8 cellular contexts compared by ENCODE assay signal in genomic region chr14:93184391-93185332, GRCh38. TPM values are rescaled to one million over a fixed set of nuclear protein-coding genes. Genes with fewer than 3 reads are reported as not detected.
A peak's percentile ranks its signal among the peaks of the same experiment; 100 is the strongest.
DNase-seq lines count a peak whose midpoint lies in the region; ATAC-seq, FAIRE-seq and TF ChIP-seq lines count a peak whose summit lies in the region.

Gene LYSET (plus strand): TSS chr14:93185317. CDS start chr14:93185406, 89 bp downstream.
Gene MOAP1 (minus strand): TSS chr14:93184897. CDS start chr14:93184242, 655 bp downstream.

- peak within 1 kb of the TSS; percentile 92 to 99 for H3K9ac ChIP-seq in kidney (ENCODE audit: low read length in 2 of 2)

- H3K27ac ChIP-seq in ACC112 (ENCODE audit: low read depth, low read length) (peak within 1 kb of the TSS; percentile 84), kidney (ENCODE audit: low read depth in 2 of 2, low read length in 2 of 2) (peak within 1 kb of the TSS; percentile 98)

- peak within 1 kb of the TSS; percentile 99 for H2AFZ ChIP-seq in ACC112 (ENCODE audit: low read length, unreplicated experiment)

- no peaks in the 10 kb centered on the region for H3K36me3 ChIP-seq in ACC112 (ENCODE audit: insufficient read depth, low read length)
- peaks cover 6 to 15% of the 10 kb centered on the region in 2 donors for H3K36me3 ChIP-seq in kidney (ENCODE audit: control insufficient read depth in 1 of 2, insufficient read depth in 2 of 2, low read length in 2 of 2)

- CTCF ChIA-PET in WTC11 (lab: Charles Lee): interaction anchor here (0.6 to 3.1 kb wide), 24 partner anchors 8 to 706 kb away, joined by 3 to 34 read pairs (median 4); partner anchors contain the start of genes GON7, ITPK1 and UBR7

- peaks cover 8% of the 10 kb centered on the region for H3K4me1 ChIP-seq in ACC112 (ENCODE audit: control insufficient read depth, insufficient read depth, low read length, unreplicated experiment)
- H3K4me1 ChIP-seq in kidney (ENCODE audit: control insufficient read depth in 1 of 2, insufficient read depth in 1 of 2, low read depth in 1 of 2, low read length in 2 of 2): peaks cover 17% of the 10 kb centered on the region in 2 donors

- H3K79me2 ChIP-seq in ACC112 (ENCODE audit: control insufficient read depth, insufficient read depth, low read length, unreplicated experiment): peaks cover 17% of the 10 kb centered on the region

- H3K27ac Mint-ChIP-seq in WTC11: peak within 1 kb of the TSS; percentile 98

- peak; percentile 87 for ATAC-seq in GM18511 (IDR thresholded peaks at IDR 0.05; ENCODE audit: unreplicated experiment)
- ATAC-seq in HG03025 (IDR thresholded peaks at IDR 0.05; ENCODE audit: low FRiP score, unreplicated experiment): peak; percentile 86
- peak; percentile 88 for ATAC-seq in WTC11

- FAIRE-seq in kidney (lab: Jason Lieb, UNC): no peak

- intact Hi-C loops in kidney (cut with DNase I): no loop called here

- no peaks in the 10 kb centered on the region for H3K27me3 Mint-ChIP-seq in WTC11 (ENCODE audit: low read depth)

- peaks cover 18% of the 10 kb centered on the region for H3K4me1 Mint-ChIP-seq in WTC11

- H3K4me3 ChIP-seq in ACC112 (ENCODE audit: low read depth, low read length): peak within 1 kb of the TSS; percentile 100
- peak within 1 kb of the TSS; percentile 93 to 94 for H3K4me3 ChIP-seq in cardiac fibroblast (replicated peaks in 1 of 2; ENCODE audit: low read depth in 2 of 2, low read length in 2 of 2)
- H3K4me3 ChIP-seq in kidney (ENCODE audit: low read length in 2 of 2): peak within 1 kb of the TSS; percentile 80 to 82

- no peaks in the 10 kb centered on the region for H3K27me3 ChIP-seq in ACC112 (ENCODE audit: insufficient read depth, low read length)

- peaks cover 10% of the 10 kb centered on the region; the same call in 1 of the 2 replicates for H3K36me3 Mint-ChIP-seq in WTC11

- DNase-seq in NCI-H2171 (lab: John Stamatoyannopoulos, UW) (peak; percentile 93), WTC11 (ENCODE audit: low spot score) (peak; percentile 89), cardiac fibroblast (ENCODE audit: low read depth in 2 of 2) (peak; percentile 82 to 86), kidney (peak; percentile 97)
- peak; percentile 90 for DNase-seq in stimulated activated CD4-positive, alpha-beta T cell treated with anti-CD3 and anti-CD28 coated beads, Interleukin-15, amount 100 ng/mL, for 24 hours

- TF ChIP-seq CTCF in WTC11 (IDR thresholded peaks at IDR 0.05) (no peak), cardiac fibroblast (IDR thresholded peaks at IDR 0.05; ENCODE audit: low read depth, low read length) (no peak), kidney (IDR thresholded peaks at IDR 0.05; ENCODE audit: borderline replicate concordance, extremely low read depth, insufficient read depth) (peak; percentile 12)

- peak within 1 kb of the TSS; percentile 96 for H3K4me3 Mint-ChIP-seq in WTC11

- POLR2A ChIA-PET in WTC11 (lab: Charles Lee): interaction anchor here (0.5 to 2.7 kb wide), 6 partner anchors 10 to 71 kb away, joined by 3 to 23 read pairs (median 4); partner anchors contain the start of genes GON7 and UBR7

- H3K9me3 ChIP-seq in kidney (ENCODE audit: control insufficient read depth in 1 of 2, low read length in 2 of 2): no peaks in the 10 kb centered on the region

- H3K9me3 Mint-ChIP-seq in WTC11: no peaks in the 10 kb centered on the region

TF ChIP-seq in WTC11, 78 proteins besides CTCF, POLR2A, EP300 and RAD21 (continues in another document):
- TF ChIP-seq NFYB (CRISPR knock-in tag; conservative IDR thresholded peaks at IDR 0.05; ENCODE audit: low read depth) (peak; percentile 41; the same call in 1 of the 2 replicates), ATF6 (CRISPR knock-in tag; IDR thresholded peaks at IDR 0.05) (no peak), CBFB (CRISPR knock-in tag; IDR thresholded peaks at IDR 0.05; ENCODE audit: low read depth) (no peak), FOXJ3 (CRISPR knock-in tag; IDR thresholded peaks at IDR 0.05; ENCODE audit: borderline replicate concordance) (no peak), TEAD1 (CRISPR knock-in tag; IDR thresholded peaks at IDR 0.05) (peak; percentile 29; the same call in 1 of the 2 replicates), MXD4 (CRISPR knock-in tag; IDR thresholded peaks at IDR 0.05; ENCODE audit: borderline replicate concordance) (no peak), ARID4B (CRISPR knock-in tag; IDR thresholded peaks at IDR 0.05; ENCODE audit: borderline replicate concordance) (peak; percentile 83), ZNF263 (CRISPR knock-in tag; IDR thresholded peaks at IDR 0.05; ENCODE audit: low read depth) (no peak; the same call in 1 of the 2 replicates), ZNF138 (CRISPR knock-in tag; conservative IDR thresholded peaks at IDR 0.05) (peak; percentile 33; the same call in 1 of the 2 replicates)
- TF ChIP-seq, protein P1, sequence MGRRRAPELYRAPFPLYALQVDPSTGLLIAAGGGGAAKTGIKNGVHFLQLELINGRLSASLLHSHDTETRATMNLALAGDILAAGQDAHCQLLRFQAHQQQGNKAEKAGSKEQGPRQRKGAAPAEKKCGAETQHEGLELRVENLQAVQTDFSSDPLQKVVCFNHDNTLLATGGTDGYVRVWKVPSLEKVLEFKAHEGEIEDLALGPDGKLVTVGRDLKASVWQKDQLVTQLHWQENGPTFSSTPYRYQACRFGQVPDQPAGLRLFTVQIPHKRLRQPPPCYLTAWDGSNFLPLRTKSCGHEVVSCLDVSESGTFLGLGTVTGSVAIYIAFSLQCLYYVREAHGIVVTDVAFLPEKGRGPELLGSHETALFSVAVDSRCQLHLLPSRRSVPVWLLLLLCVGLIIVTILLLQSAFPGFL (CRISPR knock-in tag; IDR thresholded peaks at IDR 0.05; ENCODE audit: borderline replicate concordance): no peak
- TF ChIP-seq, protein P2, sequence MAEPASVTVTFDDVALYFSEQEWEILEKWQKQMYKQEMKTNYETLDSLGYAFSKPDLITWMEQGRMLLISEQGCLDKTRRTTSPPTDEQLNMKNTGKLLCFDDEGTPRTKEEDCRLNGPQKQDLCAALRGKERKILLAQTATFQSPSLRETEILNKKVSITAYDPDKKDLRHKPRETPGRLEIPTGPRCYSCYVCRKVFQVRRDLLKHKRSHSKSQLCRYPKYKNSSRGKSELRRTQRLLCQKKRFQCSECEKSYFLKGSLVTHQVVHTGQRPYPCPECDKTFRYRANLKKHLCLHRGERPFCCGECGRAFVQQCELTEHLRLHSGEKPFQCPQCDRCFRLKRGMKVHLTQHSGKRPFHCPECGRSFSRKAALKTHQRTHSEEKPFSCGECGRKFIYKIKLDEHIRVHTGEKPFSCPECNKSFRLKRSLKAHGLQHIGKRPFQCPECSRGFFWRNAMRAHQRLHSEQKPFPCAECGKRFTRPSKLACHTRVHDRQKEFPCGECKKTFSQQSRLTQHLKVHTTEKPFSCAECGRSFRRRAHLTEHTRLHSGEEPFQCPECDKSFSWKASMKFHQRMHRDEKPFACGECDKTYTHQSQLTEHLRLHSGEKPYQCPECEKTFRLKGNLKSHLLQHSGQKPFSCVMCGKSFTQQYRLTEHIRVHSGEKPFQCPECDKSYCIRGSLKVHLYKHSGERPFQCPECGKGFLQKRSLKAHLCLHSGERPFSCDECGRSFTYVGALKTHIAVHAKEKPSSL (CRISPR knock-in tag; conservative IDR thresholded peaks at IDR 0.05): no peak

RNA-seq across cellular contexts. Expression of gene LYSET, which starts in this region (rescaled TPM):
- total RNA-seq in WTC11 (2021): 24.7 to 25.6 TPM (median 25.5 TPM) in 3 replicates
- 25.6 TPM for total RNA-seq in kidney
- 34.9 TPM for polyA plus RNA-seq in kidney (ENCODE audit: insufficient read depth, low read depth, low replicate concordance)

RNA-seq across cellular contexts. Expression of gene MOAP1, which starts in this region (rescaled TPM):
- 16.7 to 18.1 TPM (median 17.2 TPM) in 3 replicates for total RNA-seq in WTC11 (2021)
- 38.4 TPM for total RNA-seq in kidney
- 40.1 TPM for polyA plus RNA-seq in kidney (ENCODE audit: insufficient read depth, low read depth, low replicate concordance)

Comparison
In these comparisons a context has a peak if more than half of its experiments do, and no peak if none do; other contexts are left out.
1. Peak in every context shown above with its lines: DNase-seq, ATAC-seq, H3K4me3 ChIP-seq and H3K27ac ChIP-seq.